21 cellular contexts compared by ENCODE assay signal in genomic region chr1:36095760-36096405, GRCh38. TPM values are rescaled to one million over a fixed set of nuclear protein-coding genes. Genes with fewer than 3 reads are reported as not detected.
DNase-seq lines count a peak whose midpoint lies in the region; ATAC-seq and TF ChIP-seq lines count a peak whose summit lies in the region.
"Had no signal": no experiment of that assay in that cellular context is flagged by ENCODE, and none has a peak within 500 bp of the region (broad histone marks: within the 10 kb centered on the region; RNA-seq: fewer than 3 reads in every experiment).

No MANE protein-coding gene starts in this region.

- no peak for ATAC-seq in HG03175 (IDR thresholded peaks at IDR 0.05; ENCODE audit: unreplicated experiment)
- ATAC-seq in activated T-cell treated with anti-CD3 and anti-CD28 coated beads, Interleukin-2, amount 50 U/mL, for 72 hours (replicated peaks in 1 of 2) = no peak
- ATAC-seq: gastroesophageal sphincter, pancreas had no signal

- H3K36me3 ChIP-seq in osteoblast (ENCODE audit: insufficient read depth, low read length) = peaks cover 44% of the 10 kb centered on the region

- DNase-seq in GDM1 (lab: John Stamatoyannopoulos, UW) = peak; percentile 17
- peak; percentile 71 for DNase-seq in NCI-H510A (lab: John Stamatoyannopoulos, UW)
- DNase-seq in chondrocyte (ENCODE audit: low spot score) = peak; percentile 22
- DNase-seq in osteoblast (ENCODE audit: insufficient read length, low spot score, missing footprints) = peak; percentile 51
- DNase-seq in activated T-cell treated with anti-CD3 and anti-CD28 coated beads, Interleukin-2, amount 50 U/mL, for 72 hours = no peak
- DNase-seq in NCI-H2081 (lab: John Stamatoyannopoulos, UW) = no peak
- no peak for DNase-seq in NCI-H1105 treated with DMSO at 0.1 percent for 48 hours (lab: John Stamatoyannopoulos, UW)
- DNase-seq: activated T-cell treated with anti-CD3 and anti-CD28 coated beads, Interleukin-2, amount 50 U/mL, for 1 hour; GOT3; midbrain; NCI-H1417 treated with DMSO at 0.1 percent for 48 hours; NCI-H345; PC-9; stimulated activated naive CD4-positive, alpha-beta T cell treated with Interleukin-2 at 50 U/mL for 16 hours had no signal

- no peak overlapping the region for H3K4me2 ChIP-seq in osteoblast (ENCODE audit: insufficient read depth, low read length)
- H3K4me2 ChIP-seq: PC-9, smooth muscle cell had no signal

- TF ChIP-seq CTCF in chondrocyte (IDR thresholded peaks at IDR 0.05) = no peak
- TF ChIP-seq CTCF in osteoblast (IDR thresholded peaks at IDR 0.05; ENCODE audit: extremely low read depth, low read depth, low read length) = no peak

- H3K9me3 ChIP-seq in osteoblast (ENCODE audit: low read depth, low read length) = no peaks in the 10 kb centered on the region
- H3K9me3 ChIP-seq: gastroesophageal sphincter, pancreas, vagina had no signal

- H3K4me1 ChIP-seq in osteoblast (ENCODE audit: insufficient read depth, low read length) = peaks cover 10% of the 10 kb centered on the region
- H3K4me1 ChIP-seq: pancreas had no signal

- no peak overlapping the region for H3K27ac ChIP-seq in osteoblast (ENCODE audit: low read depth, low read length)
- H3K27ac ChIP-seq: pancreas, PC-9, vagina had no signal

- H3K36me3 Mint-ChIP-seq in chondrocyte (ENCODE audit: low read depth) = peaks cover 9% of the 10 kb centered on the region
- H3K36me3 Mint-ChIP-seq in activated T-cell treated with anti-CD3 and anti-CD28 coated beads, Interleukin-2, amount 50 U/mL, for 72 hours (ENCODE audit: insufficient read depth in 2 of 2) = peaks cover 0 to 6% of the 10 kb centered on the region in 2 donors
- H3K36me3 Mint-ChIP-seq: IgD-negative memory B cell had no signal

- peaks cover 16% of the 10 kb centered on the region for H3K4me1 Mint-ChIP-seq in chondrocyte (ENCODE audit: low read depth)
- H3K4me1 Mint-ChIP-seq in activated T-cell treated with anti-CD3 and anti-CD28 coated beads, Interleukin-2, amount 50 U/mL, for 72 hours (ENCODE audit: low read depth) = no peaks in the 10 kb centered on the region

- no peak overlapping the region for H3K27ac Mint-ChIP-seq in chondrocyte (ENCODE audit: unreplicated experiment)
- H3K27ac Mint-ChIP-seq in activated T-cell treated with anti-CD3 and anti-CD28 coated beads, Interleukin-2, amount 50 U/mL, for 72 hours = no peak overlapping the region

- peaks cover 5% of the 10 kb centered on the region for H4K20me1 ChIP-seq in osteoblast (ENCODE audit: insufficient read depth, low read length)

- no peak overlapping the region for H2AFZ ChIP-seq in osteoblast (ENCODE audit: low read length)
- H2AFZ ChIP-seq: PC-9 had no signal

- no peak overlapping the region for H3K4me3 ChIP-seq in osteoblast (ENCODE audit: insufficient read depth, low read length)
- H3K4me3 ChIP-seq: gastroesophageal sphincter, pancreas, PC-9, smooth muscle cell, vagina had no signal

- peaks cover 22% of the 10 kb centered on the region for H3K79me2 ChIP-seq in osteoblast (ENCODE audit: insufficient read depth, low read length)

- H3K9me3 Mint-ChIP-seq in chondrocyte (ENCODE audit: low read depth) = no peaks in the 10 kb centered on the region
- H3K9me3 Mint-ChIP-seq in activated T-cell treated with anti-CD3 and anti-CD28 coated beads, Interleukin-2, amount 50 U/mL, for 72 hours = no peaks in the 10 kb centered on the region
- H3K9me3 Mint-ChIP-seq: central memory CD8-positive, alpha-beta T cell; IgD-negative memory B cell had no signal

- no peaks in the 10 kb centered on the region for H3K27me3 Mint-ChIP-seq in chondrocyte (ENCODE audit: low read depth)
- H3K27me3 Mint-ChIP-seq in activated T-cell treated with anti-CD3 and anti-CD28 coated beads, Interleukin-2, amount 50 U/mL, for 72 hours (ENCODE audit: low read depth) = no peaks in the 10 kb centered on the region
- H3K27me3 Mint-ChIP-seq: central memory CD8-positive, alpha-beta T cell; IgD-negative memory B cell had no signal

- H3K4me3 Mint-ChIP-seq in chondrocyte (ENCODE audit: unreplicated experiment) = no peak overlapping the region
- no peak overlapping the region for H3K4me3 Mint-ChIP-seq in activated T-cell treated with anti-CD3 and anti-CD28 coated beads, Interleukin-2, amount 50 U/mL, for 72 hours
- H3K4me3 Mint-ChIP-seq: central memory CD8-positive, alpha-beta T cell; IgD-negative memory B cell had no signal

- H3K27me3 ChIP-seq in osteoblast (ENCODE audit: insufficient read depth, low read length) = no peaks in the 10 kb centered on the region
- H3K27me3 ChIP-seq: gastroesophageal sphincter, pancreas, vagina had no signal

RNA-seq across cellular contexts. Expression of gene ADPRS, which starts 7.2 kb away (rescaled TPM):
- total RNA-seq in chondrocyte = 24.0 to 26.9 TPM (median 26.8 TPM) in 3 replicates
- 20.6 and 24.2 TPM in 2 replicates for total RNA-seq in osteoblast
- total RNA-seq in activated T-cell treated with anti-CD3 and anti-CD28 coated beads, Interleukin-2, amount 50 U/mL, for 72 hours = 10 to 100 TPM; 23.2 to 28.9 TPM

RNA-seq across cellular contexts. Expression of gene TEKT2, which starts 12.0 kb away (rescaled TPM):
- 0.17 TPM in 1 of 3 replicates, not detected in the others for total RNA-seq in chondrocyte
- 0.29 TPM in 1 of 2 replicates, not detected in the other for total RNA-seq in osteoblast
- under 1 TPM; 0.17 to 0.37 TPM for total RNA-seq in activated T-cell treated with anti-CD3 and anti-CD28 coated beads, Interleukin-2, amount 50 U/mL, for 72 hours
- total RNA-seq: vagina had no signal

RNA-seq across cellular contexts. Expression of gene COL8A2, which starts 29.1 kb away (rescaled TPM):
- total RNA-seq in chondrocyte = 10.8 to 18.1 TPM (median 17.4 TPM) in 3 replicates
- 12.7 and 15.2 TPM in 2 replicates for total RNA-seq in osteoblast
- under 1 TPM; 0.07 to 0.09 TPM for total RNA-seq in activated T-cell treated with anti-CD3 and anti-CD28 coated beads, Interleukin-2, amount 50 U/mL, for 72 hours

RNA-seq across cellular contexts. Expression of gene TRAPPC3, which starts 53.4 kb away (rescaled TPM):
- 67.7 to 74.5 TPM (median 69.7 TPM) in 3 replicates for total RNA-seq in chondrocyte
- 93.4 and 111 TPM in 2 replicates for total RNA-seq in osteoblast
- total RNA-seq in activated T-cell treated with anti-CD3 and anti-CD28 coated beads, Interleukin-2, amount 50 U/mL, for 72 hours = 10 to 100 TPM; 46.2 to 56.2 TPM

Comparison
In these comparisons a context has a peak if more than half of its experiments do, and no peak if none do; other contexts are left out.
1. DNase-seq: peak in GDM1 (single experiment), NCI-H510A (single experiment), chondrocyte (single experiment) and osteoblast (single experiment); none in activated T-cell treated with anti-CD3 and anti-CD28 coated beads, Interleukin-2, amount 50 U/mL, for 72 hours (0 of 2), NCI-H2081 (0 of 2) and NCI-H1105 treated with DMSO at 0.1 percent for 48 hours (single experiment).
2. RNA of gene COL8A2, which starts 29.1 kb away (total RNA-seq): 10.8 to 18.1 TPM in chondrocyte and 12.7 to 15.2 TPM in osteoblast; 0.07 to 0.09 TPM in activated T-cell treated with anti-CD3 and anti-CD28 coated beads, Interleukin-2, amount 50 U/mL, for 72 hours; every median in the first group is over 10 times any median in the second.